Comparison of ENCODE assay signal across 19 cellular contexts in the genomic region with DNA sequence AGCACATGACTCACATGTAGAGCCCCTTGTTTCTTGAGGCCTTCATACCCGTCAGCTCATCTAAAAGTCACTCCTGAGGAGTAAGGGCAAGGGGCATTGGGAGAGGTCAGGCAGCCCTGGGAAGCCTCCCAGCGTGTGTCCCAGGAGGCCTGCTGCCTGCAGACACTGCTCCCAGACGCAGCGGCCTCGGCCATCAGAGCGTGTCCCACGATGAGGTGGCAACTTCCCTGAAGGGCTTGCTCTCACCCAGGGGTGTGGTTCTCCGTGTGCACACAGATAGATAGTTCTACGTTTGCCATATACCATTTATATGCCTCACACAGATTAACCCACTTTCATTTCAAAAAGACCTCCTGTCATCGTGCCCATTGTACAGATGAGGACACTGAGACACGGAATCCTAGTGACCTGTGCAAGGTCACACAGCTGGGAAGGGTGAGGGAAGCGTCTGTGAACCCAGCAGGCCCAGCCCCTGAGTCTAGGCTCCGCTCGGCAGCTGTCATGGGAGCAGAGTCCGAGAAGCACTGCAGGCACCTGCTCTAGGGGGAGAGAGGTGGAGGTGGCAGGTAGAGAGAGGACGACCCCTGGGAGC. TPM values are rescaled to one million over a fixed set of nuclear protein-coding genes. Genes with fewer than 3 reads are reported as not detected.
DNase-seq lines count a peak whose midpoint lies in the region; ATAC-seq, FAIRE-seq and TF ChIP-seq lines count a peak whose summit lies in the region.
"Had no signal": no experiment of that assay in that cellular context is flagged by ENCODE, and none has a peak within 500 bp of the region (broad histone marks: within the 10 kb centered on the region; RNA-seq: fewer than 3 reads in every experiment).

No MANE protein-coding gene starts in this region.

- intact Hi-C loops in HepG2 (cut with micrococcal nuclease; ENCODE audit: unreplicated experiment): no loop called here

- in situ Hi-C loops in HepG2 (cut with HindIII; ENCODE audit: extremely low pct_ligation_motif_present, low pct_unique_long_range_greater_than_20kb): no loop called here

- H3K4me2 ChIP-seq in BLaER1 (peak overlapping the region; percentile 52), HepG2 (ENCODE audit: low read depth, low read length) (no peak overlapping the region)

- H4K20me1 ChIP-seq in BLaER1 (peaks cover 99% of the 10 kb centered on the region), HepG2 (ENCODE audit: insufficient read depth, low read length) (peaks cover 26% of the 10 kb centered on the region; the same call in 1 of the 2 replicates)

- no TSS peak for BruUV-seq in HepG2 (replicated peaks; lab: Mats Ljungman, UMichigan)

- H3K4me3 ChIP-seq in BLaER1 (no peak overlapping the region), HepG2 (replicated peaks in 1 of 3; ENCODE audit: insufficient read depth in 1 of 3, low read depth in 2 of 3, low read length in 3 of 3) (no peak overlapping the region)
- H3K4me3 ChIP-seq: SK-N-MC had no signal

- no peak for TF ChIP-seq CTCF in HepG2 (CRISPR knock-in tag; IDR thresholded peaks at IDR 0.05)

- peaks cover 3% of the 10 kb centered on the region for H3K79me2 ChIP-seq in HepG2 (ENCODE audit: insufficient read depth, low read length)

- H3K9me3 ChIP-seq in BLaER1 (no peaks in the 10 kb centered on the region), HepG2 (ENCODE audit: low read length) (no peaks in the 10 kb centered on the region)
- H3K9me3 ChIP-seq: BE2C had no signal

- 0 out of 4 replicates have a peak, but pooled peaks of 1 of the 2 experiments have one; percentile 20 for TF ChIP-seq POLR2A in HepG2 (IDR thresholded peaks at IDR 0.05; ENCODE audit: insufficient read depth in 1 of 2, low read depth in 2 of 2, low read length in 2 of 2)

- FAIRE-seq in RCC 7860 (lab: Jason Lieb, UNC): no peak
- FAIRE-seq in HepG2 (lab: Jason Lieb, UNC): no peak
- FAIRE-seq: GM12891 had no signal

- no peak for TF ChIP-seq EP300 in HepG2 (IDR thresholded peaks at IDR 0.05; ENCODE audit: low read depth in 2 of 2, low read length in 2 of 2)
- no peak for TF ChIP-seq EP300 in HepG2 (CRISPR knock-in tag; IDR thresholded peaks at IDR 0.05; ENCODE audit: borderline replicate concordance)

- no peaks in the 10 kb centered on the region for H3K27me3 ChIP-seq in BLaER1
- no peaks in the 10 kb centered on the region for H3K27me3 ChIP-seq in HepG2 (ENCODE audit: control insufficient read depth in 1 of 2, insufficient read depth in 2 of 2, low read length in 2 of 2)
- H3K27me3 ChIP-seq: BE2C had no signal

- no peak overlapping the region for H3K27ac ChIP-seq in BLaER1
- H3K27ac ChIP-seq in HepG2 (ENCODE audit: extremely low read length, insufficient read depth, low read length): no peak overlapping the region
- H3K27ac ChIP-seq: SK-N-MC had no signal

- no peak for TF ChIP-seq RAD21 in HepG2 (CRISPR knock-in tag; IDR thresholded peaks at IDR 0.05)

- 96% methylated on average over 16 of the region's 16 CpGs for WGBS in HepG2 (ENCODE audit: low lambda C conversion rate)

- POLR2A ChIA-PET in HepG2 (lab: Yijun Ruan, JAX): interaction anchor here (4.4 kb wide), 1 partner anchor 9 kb away, joined by 26 read pairs; a partner anchor contains a TSS

- H3K9ac ChIP-seq in BLaER1 (no peak overlapping the region), HepG2 (ENCODE audit: insufficient read depth, low read depth, low read length) (no peak overlapping the region)

- ATAC-seq in HepG2: peak; percentile 6; the same call in 1 of the 3 replicates
- ATAC-seq in GM21576 (IDR thresholded peaks at IDR 0.05; ENCODE audit: unreplicated experiment): no peak

- DNase-seq in RCC 7860 (ENCODE audit: low spot score) (peak; percentile 40), HepG2 (ENCODE audit: low spot score) (no peak), kidney glomerular epithelial cell (lab: John Stamatoyannopoulos, UW) (no peak), NCI-H146 (lab: John Stamatoyannopoulos, UW) (no peak)
- DNase-seq: BE2C; CD4-positive, alpha-beta memory T cell; DMS153; GF-D8; GOT3; NCI-H1105; NCI-H1694; NCI-H2081 treated with DMSO at 0.1 percent for 48 hours; NCI-H446 treated with DMSO at 0.1 percent for 48 hours; NCI-H69; SHP77 had no signal

- CTCF ChIA-PET in HepG2 (lab: Yijun Ruan, JAX; ENCODE audit: low intra/inter-chr PET ratio, low total read pairs): no interaction called here

- peaks cover 38% of the 10 kb centered on the region for H3K4me1 ChIP-seq in BLaER1
- no peaks in the 10 kb centered on the region for H3K4me1 ChIP-seq in HepG2 (ENCODE audit: insufficient read depth, low read length)
- H3K4me1 ChIP-seq: BE2C had no signal

- no peak overlapping the region for H2AFZ ChIP-seq in HepG2 (ENCODE audit: low read length)

- H3K36me3 ChIP-seq in BLaER1 (peaks cover 88% of the 10 kb centered on the region), HepG2 (replicated peaks in 1 of 2; ENCODE audit: control insufficient read depth in 1 of 2, insufficient read depth in 2 of 2, low read length in 2 of 2) (peaks cover 22 to 32% of the 10 kb centered on the region in 2 experiments; a peak in 4 of 5 replicates)

RNA-seq across cellular contexts. Expression of a gene that starts 8.3 kb away (rescaled TPM):
- total RNA-seq in HepG2 (2016; rRNA removed; fragmentation: Illumina TruSeq; extraction: Trizol): 161 and 185 TPM in 2 replicates
- total RNA-seq in HepG2 (2016; cell fraction: cytosol; rRNA removed; fragmentation: Illumina TruSeq; extraction: Trizol; ENCODE audit: low read depth): 94.2 and 96.8 TPM in 2 replicates
- 145 and 195 TPM in 2 replicates for total RNA-seq in HepG2 (2016; cell fraction: insoluble cytoplasmic fraction; rRNA removed; fragmentation: Illumina TruSeq; extraction: Trizol)
- 140 and 142 TPM in 2 replicates for total RNA-seq in HepG2 (2016; cell fraction: membrane; rRNA removed; fragmentation: Illumina TruSeq; extraction: Trizol)
- 81.3 and 94.7 TPM in 2 replicates for total RNA-seq in HepG2 (2016; cell fraction: nucleus; rRNA removed; fragmentation: Illumina TruSeq; extraction: Trizol)
- 110 and 152 TPM in 2 replicates for polyA plus RNA-seq in HepG2 (2011; rRNA removed)
- polyA plus RNA-seq in HepG2 (2011; cell fraction: cytosol; rRNA removed): 84.2 and 120 TPM in 2 replicates
- 168 and 179 TPM in 2 replicates for polyA plus RNA-seq in HepG2 (2011; cell fraction: nucleus; rRNA removed)
- 45.2 and 119 TPM in 2 replicates for polyA plus RNA-seq in HepG2 (2012)
- 63.1 and 64.3 TPM in 2 replicates for polyA plus RNA-seq in HepG2 (2016; cell fraction: cytosol; fragmentation: Illumina TruSeq; extraction: Trizol; ENCODE audit: low read depth)
- 127 and 159 TPM in 2 replicates for polyA plus RNA-seq in HepG2 (2016; cell fraction: insoluble cytoplasmic fraction; fragmentation: Illumina TruSeq; extraction: Trizol; ENCODE audit: low read depth)
- 87.3 and 99.0 TPM in 2 replicates for polyA plus RNA-seq in HepG2 (2016; cell fraction: membrane; fragmentation: Illumina TruSeq; extraction: Trizol; ENCODE audit: low read depth)
- 138 and 154 TPM in 2 replicates for polyA plus RNA-seq in HepG2 (2016; cell fraction: nucleus; fragmentation: Illumina TruSeq; extraction: Trizol; ENCODE audit: insufficient read depth, low read depth)
- polyA minus RNA-seq in HepG2 (2011; rRNA and poly(A)+ RNA removed; ENCODE audit: low replicate concordance): 34.9 and 340 TPM in 2 replicates
- 99.4 and 107 TPM in 2 replicates for polyA minus RNA-seq in HepG2 (2011; cell fraction: cytosol; rRNA and poly(A)+ RNA removed)
- polyA minus RNA-seq in HepG2 (2011; cell fraction: nucleus; rRNA and poly(A)+ RNA removed): 34.8 and 42.6 TPM in 2 replicates
- polyA plus RNA-seq: CD4-positive, alpha-beta memory T cell had no signal

RNA-seq across cellular contexts. Expression of a gene that starts 12.7 kb away (rescaled TPM):
- total RNA-seq in HepG2 (2016; rRNA removed; fragmentation: Illumina TruSeq; extraction: Trizol): 7.2 and 9.1 TPM in 2 replicates
- 3.5 and 3.7 TPM in 2 replicates for total RNA-seq in HepG2 (2016; cell fraction: cytosol; rRNA removed; fragmentation: Illumina TruSeq; extraction: Trizol; ENCODE audit: low read depth)
- 8.1 and 8.7 TPM in 2 replicates for total RNA-seq in HepG2 (2016; cell fraction: insoluble cytoplasmic fraction; rRNA removed; fragmentation: Illumina TruSeq; extraction: Trizol)
- total RNA-seq in HepG2 (2016; cell fraction: membrane; rRNA removed; fragmentation: Illumina TruSeq; extraction: Trizol): 8.1 and 9.5 TPM in 2 replicates
- 7.2 and 7.7 TPM in 2 replicates for total RNA-seq in HepG2 (2016; cell fraction: nucleus; rRNA removed; fragmentation: Illumina TruSeq; extraction: Trizol)
- 14.8 and 20.0 TPM in 2 replicates for polyA plus RNA-seq in HepG2 (2011; rRNA removed)
- 14.8 and 18.9 TPM in 2 replicates for polyA plus RNA-seq in HepG2 (2011; cell fraction: cytosol; rRNA removed)
- 89.3 and 96.4 TPM in 2 replicates for polyA plus RNA-seq in HepG2 (2011; cell fraction: nucleus; rRNA removed)
- polyA plus RNA-seq in HepG2 (2012): 6.5 and 12.0 TPM in 2 replicates
- polyA plus RNA-seq in HepG2 (2016; cell fraction: cytosol; fragmentation: Illumina TruSeq; extraction: Trizol; ENCODE audit: low read depth): 2.9 and 3.1 TPM in 2 replicates
- 6.7 and 7.1 TPM in 2 replicates for polyA plus RNA-seq in HepG2 (2016; cell fraction: insoluble cytoplasmic fraction; fragmentation: Illumina TruSeq; extraction: Trizol; ENCODE audit: low read depth)
- polyA plus RNA-seq in HepG2 (2016; cell fraction: membrane; fragmentation: Illumina TruSeq; extraction: Trizol; ENCODE audit: low read depth): 6.5 and 7.5 TPM in 2 replicates
- 17.7 and 19.3 TPM in 2 replicates for polyA plus RNA-seq in HepG2 (2016; cell fraction: nucleus; fragmentation: Illumina TruSeq; extraction: Trizol; ENCODE audit: insufficient read depth, low read depth)
- 23.7 and 30.7 TPM in 2 replicates for polyA minus RNA-seq in HepG2 (2011; rRNA and poly(A)+ RNA removed; ENCODE audit: low replicate concordance)
- 5.4 and 5.5 TPM in 2 replicates for polyA minus RNA-seq in HepG2 (2011; cell fraction: cytosol; rRNA and poly(A)+ RNA removed)
- 16.0 and 17.0 TPM in 2 replicates for polyA minus RNA-seq in HepG2 (2011; cell fraction: nucleus; rRNA and poly(A)+ RNA removed)

RNA-seq across cellular contexts. Expression of a gene that starts 17.2 kb away (rescaled TPM):
- 98.5 and 107 TPM in 2 replicates for total RNA-seq in HepG2 (2016; rRNA removed; fragmentation: Illumina TruSeq; extraction: Trizol)
- total RNA-seq in HepG2 (2016; cell fraction: cytosol; rRNA removed; fragmentation: Illumina TruSeq; extraction: Trizol; ENCODE audit: low read depth): 134 and 176 TPM in 2 replicates
- 103 and 113 TPM in 2 replicates for total RNA-seq in HepG2 (2016; cell fraction: insoluble cytoplasmic fraction; rRNA removed; fragmentation: Illumina TruSeq; extraction: Trizol)
- total RNA-seq in HepG2 (2016; cell fraction: membrane; rRNA removed; fragmentation: Illumina TruSeq; extraction: Trizol): 127 and 160 TPM in 2 replicates
- 48.8 and 61.5 TPM in 2 replicates for total RNA-seq in HepG2 (2016; cell fraction: nucleus; rRNA removed; fragmentation: Illumina TruSeq; extraction: Trizol)
- 98.2 and 108 TPM in 2 replicates for polyA plus RNA-seq in HepG2 (2011; rRNA removed)
- polyA plus RNA-seq in HepG2 (2011; cell fraction: cytosol; rRNA removed): 100 and 138 TPM in 2 replicates
- polyA plus RNA-seq in HepG2 (2011; cell fraction: nucleus; rRNA removed): 490 and 545 TPM in 2 replicates
- 37.2 and 56.0 TPM in 2 replicates for polyA plus RNA-seq in HepG2 (2012)
- polyA plus RNA-seq in HepG2 (2016; cell fraction: cytosol; fragmentation: Illumina TruSeq; extraction: Trizol; ENCODE audit: low read depth): 170 and 205 TPM in 2 replicates
- polyA plus RNA-seq in HepG2 (2016; cell fraction: insoluble cytoplasmic fraction; fragmentation: Illumina TruSeq; extraction: Trizol; ENCODE audit: low read depth): 116 and 132 TPM in 2 replicates
- 126 and 153 TPM in 2 replicates for polyA plus RNA-seq in HepG2 (2016; cell fraction: membrane; fragmentation: Illumina TruSeq; extraction: Trizol; ENCODE audit: low read depth)
- 123 and 136 TPM in 2 replicates for polyA plus RNA-seq in HepG2 (2016; cell fraction: nucleus; fragmentation: Illumina TruSeq; extraction: Trizol; ENCODE audit: insufficient read depth, low read depth)
- polyA minus RNA-seq in HepG2 (2011; rRNA and poly(A)+ RNA removed; ENCODE audit: low replicate concordance): 22.3 and 116 TPM in 2 replicates
- polyA minus RNA-seq in HepG2 (2011; cell fraction: cytosol; rRNA and poly(A)+ RNA removed): 31.8 and 36.4 TPM in 2 replicates
- 46.0 and 51.1 TPM in 2 replicates for polyA minus RNA-seq in HepG2 (2011; cell fraction: nucleus; rRNA and poly(A)+ RNA removed)

RNA-seq across cellular contexts. Expression of a gene that starts 58.0 kb away (rescaled TPM):
- total RNA-seq in HepG2 (2016; rRNA removed; fragmentation: Illumina TruSeq; extraction: Trizol): 98.4 and 138 TPM in 2 replicates
- 70.6 and 87.2 TPM in 2 replicates for total RNA-seq in HepG2 (2016; cell fraction: cytosol; rRNA removed; fragmentation: Illumina TruSeq; extraction: Trizol; ENCODE audit: low read depth)
- total RNA-seq in HepG2 (2016; cell fraction: insoluble cytoplasmic fraction; rRNA removed; fragmentation: Illumina TruSeq; extraction: Trizol): 75.7 and 144 TPM in 2 replicates
- 50.6 and 58.6 TPM in 2 replicates for total RNA-seq in HepG2 (2016; cell fraction: membrane; rRNA removed; fragmentation: Illumina TruSeq; extraction: Trizol)
- total RNA-seq in HepG2 (2016; cell fraction: nucleus; rRNA removed; fragmentation: Illumina TruSeq; extraction: Trizol): 110 and 124 TPM in 2 replicates
- polyA plus RNA-seq in HepG2 (2011; rRNA removed): 206 and 274 TPM in 2 replicates
- polyA plus RNA-seq in HepG2 (2011; cell fraction: cytosol; rRNA removed): 65.2 and 80.6 TPM in 2 replicates
- polyA plus RNA-seq in HepG2 (2011; cell fraction: nucleus; rRNA removed): 1,625 and 1,754 TPM in 2 replicates
- 188 and 209 TPM in 2 replicates for polyA plus RNA-seq in HepG2 (2012)
- polyA plus RNA-seq in HepG2 (2016; cell fraction: cytosol; fragmentation: Illumina TruSeq; extraction: Trizol; ENCODE audit: low read depth): 17.8 and 22.1 TPM in 2 replicates
- polyA plus RNA-seq in HepG2 (2016; cell fraction: insoluble cytoplasmic fraction; fragmentation: Illumina TruSeq; extraction: Trizol; ENCODE audit: low read depth): 69.5 and 77.6 TPM in 2 replicates
- 24.7 and 32.6 TPM in 2 replicates for polyA plus RNA-seq in HepG2 (2016; cell fraction: membrane; fragmentation: Illumina TruSeq; extraction: Trizol; ENCODE audit: low read depth)
- 312 and 330 TPM in 2 replicates for polyA plus RNA-seq in HepG2 (2016; cell fraction: nucleus; fragmentation: Illumina TruSeq; extraction: Trizol; ENCODE audit: insufficient read depth, low read depth)
- 107 and 121 TPM in 2 replicates for polyA minus RNA-seq in HepG2 (2011; rRNA and poly(A)+ RNA removed; ENCODE audit: low replicate concordance)
- 35.2 and 43.3 TPM in 2 replicates for polyA minus RNA-seq in HepG2 (2011; cell fraction: cytosol; rRNA and poly(A)+ RNA removed)
- polyA minus RNA-seq in HepG2 (2011; cell fraction: nucleus; rRNA and poly(A)+ RNA removed): 166 and 179 TPM in 2 replicates
